In genomic region chr2:36480028-36480427, GRCh38 we compare ENCODE assay signal across 1 cellular context.
TF ChIP-seq lines count a peak whose summit lies in the region.

No MANE protein-coding gene starts in this region.

TF ChIP-seq in endothelial cell of umbilical vein, 7 proteins besides CTCF, POLR2A, EP300 and RAD21 (continued from another document):
- no peak for TF ChIP-seq EZH2 (IDR thresholded peaks at IDR 0.05; ENCODE audit: borderline replicate concordance, low read depth, low read length, severe bottlenecking)
- no peak for TF ChIP-seq FOS (IDR thresholded peaks at IDR 0.05; ENCODE audit: borderline replicate concordance, insufficient read depth, low read length)
- TF ChIP-seq JUN (IDR thresholded peaks at IDR 0.05; ENCODE audit: borderline replicate concordance, insufficient read depth, insufficient read length, low read depth), result no peak
- no peak for TF ChIP-seq MYC (IDR thresholded peaks at IDR 0.05; ENCODE audit: low read depth, low read length)
- TF ChIP-seq GATA2 (IDR thresholded peaks at IDR 0.05; ENCODE audit: insufficient read depth, insufficient read length, low read depth, low read length), result no peak
